Comparison of ENCODE assay signal across 15 cellular contexts in genomic region chr7:94588090-94588489, GRCh38.
DNase-seq lines count a peak whose midpoint lies in the region; TF ChIP-seq lines count a peak whose summit lies in the region.
"Had no signal": no experiment of that assay in that cellular context is flagged by ENCODE, and none has a peak within 500 bp of the region (broad histone marks: within the 10 kb centered on the region; RNA-seq: fewer than 3 reads in every experiment).

No MANE protein-coding gene starts in this region.

- H3K27me3 Mint-ChIP-seq in neural progenitor cell (ENCODE audit: insufficient read depth, low read depth) = no peaks in the 10 kb centered on the region

- H3K4me1 ChIP-seq in neural progenitor cell (peaks cover 50% of the 10 kb centered on the region), stomach (peaks cover 0 to 6% (median 2%) of the 10 kb centered on the region in 4 donors)
- H3K4me1 ChIP-seq: HAP-1 had no signal

- H3K27me3 ChIP-seq in neural progenitor cell = no peaks in the 10 kb centered on the region
- no peaks in the 10 kb centered on the region for H3K27me3 ChIP-seq in stomach
- H3K27me3 ChIP-seq: BE2C had no signal

- H3K4me3 Mint-ChIP-seq in neural progenitor cell = no peak overlapping the region
- H3K4me3 Mint-ChIP-seq: CD8-positive, alpha-beta T cell had no signal

- H3K4me2 ChIP-seq in neural progenitor cell = peak overlapping the region; percentile 54
- H3K4me2 ChIP-seq: A549 had no signal

- peak overlapping the region; percentile 21 for H3K27ac Mint-ChIP-seq in neural progenitor cell
- H3K27ac Mint-ChIP-seq: CD8-positive, alpha-beta T cell had no signal

- DNase-seq in M059J (ENCODE audit: low read depth) (peak; percentile 6), neural progenitor cell (ENCODE audit: low spot score) (peak; percentile 79), stomach (no peak), MV-4-11 (lab: John Stamatoyannopoulos, UW) (no peak), amygdala (lab: John Stamatoyannopoulos, UW) (no peak), NCI-H2029 treated with DMSO at 0.1 percent for 48 hours (lab: John Stamatoyannopoulos, UW) (no peak)
- DNase-seq: BE2C; Caco-2; CD8-positive, alpha-beta T cell; DND-41; GF-D8 had no signal

- H4K20me1 ChIP-seq in neural progenitor cell (ENCODE audit: low read depth) = no peaks in the 10 kb centered on the region

- H3F3A ChIP-seq in neural progenitor cell (ENCODE audit: low read depth) = peaks cover 44% of the 10 kb centered on the region

- no peak overlapping the region for H3K9ac ChIP-seq in neural progenitor cell

- H3K36me3 Mint-ChIP-seq in neural progenitor cell = peaks cover 26% of the 10 kb centered on the region

- no peaks in the 10 kb centered on the region for H3K79me2 ChIP-seq in neural progenitor cell (ENCODE audit: low read depth)

- H3K36me3 ChIP-seq in neural progenitor cell = no peaks in the 10 kb centered on the region
- H3K36me3 ChIP-seq in stomach = peaks cover 0 to 12% (median 2%) of the 10 kb centered on the region in 4 donors

- H3K9me3 Mint-ChIP-seq in neural progenitor cell = peaks cover 10% of the 10 kb centered on the region
- H3K9me3 Mint-ChIP-seq: CD8-positive, alpha-beta T cell had no signal

- peak overlapping the region; percentile 70 for H3K27ac ChIP-seq in cingulate gyrus (ENCODE audit: low read depth, low read length)
- peak overlapping the region; percentile 81 for H3K27ac ChIP-seq in neural progenitor cell
- H3K27ac ChIP-seq in stomach = no peak overlapping the region
- H3K27ac ChIP-seq: A549, C4-2B had no signal

- TF ChIP-seq CTCF in neural progenitor cell (IDR thresholded peaks at IDR 0.05) = no peak
- no peak for TF ChIP-seq CTCF in stomach (IDR thresholded peaks at IDR 0.05)

- peaks cover 4% of the 10 kb centered on the region for H3K4me1 Mint-ChIP-seq in neural progenitor cell

- no peak overlapping the region for H3K4me3 ChIP-seq in neural progenitor cell
- H3K4me3 ChIP-seq in stomach = no peak overlapping the region
- H3K4me3 ChIP-seq: A549, HAP-1 had no signal

- no peak for TF ChIP-seq POLR2A in stomach (IDR thresholded peaks at IDR 0.05)

- no peak overlapping the region for H2AFZ ChIP-seq in neural progenitor cell (replicated peaks)

- intact Hi-C loops in stomach (cut with DNase I; ENCODE audit: low total_unique reads) = no loop called here

- WGBS in stomach, 5 donors = 92 to 98% (median 97%) methylated on average over 2 of the region's 2 CpGs

- no peak for TF ChIP-seq EP300 in stomach (IDR thresholded peaks at IDR 0.05)

- H3K9me3 ChIP-seq in neural progenitor cell (ENCODE audit: low read depth) (no peaks in the 10 kb centered on the region), stomach (no peaks in the 10 kb centered on the region)
- H3K9me3 ChIP-seq: A549, BE2C, Caco-2, HAP-1 had no signal

Comparison
In these comparisons a context has a peak if more than half of its experiments do, and no peak if none do; other contexts are left out.
1. DNase-seq: peak in M059J (single experiment) and neural progenitor cell (single experiment); none in stomach (single experiment), MV-4-11 (single experiment), amygdala (0 of 56) and NCI-H2029 treated with DMSO at 0.1 percent for 48 hours (single experiment).
2. H3K27ac ChIP-seq: peak in cingulate gyrus (single experiment) and neural progenitor cell (single experiment); none in stomach (0 of 5).